2 cellular contexts compared by ENCODE assay signal in the genomic region with DNA sequence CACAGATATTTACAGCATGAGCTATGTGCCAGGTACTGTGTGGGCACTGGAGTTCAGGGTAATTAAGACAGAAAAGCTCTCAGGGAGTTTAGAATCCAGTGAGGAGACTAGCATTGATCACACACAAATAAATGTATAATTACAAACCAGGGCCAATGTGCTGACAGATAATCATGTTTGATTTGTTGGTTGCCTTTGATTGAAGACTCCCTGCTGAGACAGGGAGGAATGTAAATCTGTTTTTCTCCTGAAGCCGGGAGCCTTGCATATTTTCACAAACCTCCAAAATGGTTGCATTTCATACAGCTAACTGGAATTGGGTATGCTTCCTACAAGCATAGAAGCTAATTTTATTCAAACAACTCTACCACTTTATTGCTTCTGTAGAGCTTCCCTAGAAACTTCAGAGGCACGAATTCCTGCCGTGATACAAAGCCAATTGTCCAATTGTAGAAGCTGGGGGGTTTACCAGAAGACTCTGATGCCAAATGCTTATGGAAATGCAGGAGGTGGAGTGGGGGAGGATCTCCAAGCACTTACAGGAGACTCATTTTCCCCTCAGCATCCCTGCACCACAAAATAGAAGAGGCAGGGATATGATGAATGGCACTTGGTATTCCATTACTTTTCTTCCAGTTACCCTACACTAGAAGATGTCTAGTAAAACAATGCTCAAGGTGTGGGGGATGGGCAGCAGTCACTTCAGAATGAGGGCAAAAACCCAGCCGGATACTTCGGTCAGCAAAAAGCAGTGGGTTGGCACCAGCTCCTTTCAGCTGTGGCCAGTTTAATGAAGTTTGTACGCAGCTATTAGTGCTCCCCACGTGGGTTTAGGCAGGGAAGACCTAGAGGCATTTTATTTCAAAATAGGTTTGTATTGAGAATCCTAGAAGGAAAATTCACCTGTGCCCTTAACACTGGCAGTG.
TF ChIP-seq lines count a peak whose summit lies in the region.

No MANE protein-coding gene starts in this region.

TF ChIP-seq in WTC11, 78 proteins besides CTCF, POLR2A, EP300 and RAD21 (continued from another document):
- TF ChIP-seq ATF6 (CRISPR knock-in tag; IDR thresholded peaks at IDR 0.05) = no peak
- TF ChIP-seq ATF2 (CRISPR knock-in tag; IDR thresholded peaks at IDR 0.05; ENCODE audit: borderline replicate concordance, low read depth) = no peak
- no peak for TF ChIP-seq ZNF138 (CRISPR knock-in tag; conservative IDR thresholded peaks at IDR 0.05)
- no peak for TF ChIP-seq ZBTB43 (CRISPR knock-in tag; IDR thresholded peaks at IDR 0.05)
- no peak for TF ChIP-seq FOXK1 (CRISPR knock-in tag; IDR thresholded peaks at IDR 0.05)
- TF ChIP-seq SMAD4 (CRISPR knock-in tag; IDR thresholded peaks at IDR 0.05) = no peak
- TF ChIP-seq NR2C2 (CRISPR knock-in tag; IDR thresholded peaks at IDR 0.05) = no peak
- TF ChIP-seq, protein P1, sequence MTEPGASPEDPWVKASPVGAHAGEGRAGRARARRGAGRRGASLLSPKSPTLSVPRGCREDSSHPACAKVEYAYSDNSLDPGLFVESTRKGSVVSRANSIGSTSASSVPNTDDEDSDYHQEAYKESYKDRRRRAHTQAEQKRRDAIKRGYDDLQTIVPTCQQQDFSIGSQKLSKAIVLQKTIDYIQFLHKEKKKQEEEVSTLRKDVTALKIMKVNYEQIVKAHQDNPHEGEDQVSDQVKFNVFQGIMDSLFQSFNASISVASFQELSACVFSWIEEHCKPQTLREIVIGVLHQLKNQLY (CRISPR knock-in tag; IDR thresholded peaks at IDR 0.05) = no peak
- TF ChIP-seq ATF1 (CRISPR knock-in tag; IDR thresholded peaks at IDR 0.05) = no peak
- no peak for TF ChIP-seq FOXP4 (CRISPR knock-in tag; IDR thresholded peaks at IDR 0.05)
- TF ChIP-seq NFE2L1 (CRISPR knock-in tag; IDR thresholded peaks at IDR 0.05) = no peak
TF ChIP-seq in WTC11: peak in this region for 0.

TF ChIP-seq in HepG2, 621 proteins besides CTCF, POLR2A, EP300 and RAD21 (continued from another document):
- TF ChIP-seq CENPX (CRISPR knock-in tag; IDR thresholded peaks at IDR 0.05) = no peak
